In genomic region chr22:46108564-46109473, GRCh38 we compare ENCODE assay signal across 10 cellular contexts. TPM values are rescaled to one million over a fixed set of nuclear protein-coding genes. Genes with fewer than 3 reads are reported as not detected.
DNase-seq lines count a peak whose midpoint lies in the region; ATAC-seq, FAIRE-seq and TF ChIP-seq lines count a peak whose summit lies in the region.
"Had no signal": no experiment of that assay in that cellular context is flagged by ENCODE, and none has a peak within 500 bp of the region (broad histone marks: within the 10 kb centered on the region; RNA-seq: fewer than 3 reads in every experiment).

No MANE protein-coding gene starts in this region.

- FAIRE-seq in HepG2 (lab: Jason Lieb, UNC) (peak; percentile 51), urothelium cell line (lab: Jason Lieb, UNC) (no peak)

- H3K27ac ChIP-seq in cingulate gyrus (ENCODE audit: low read depth, low read length) (peak overlapping the region; percentile 90), HepG2 (ENCODE audit: extremely low read length, insufficient read depth, low read length) (no peak overlapping the region)

- 0 out of 2 replicates have a peak, but pooled peaks have one; percentile 9 for TF ChIP-seq CTCF in HepG2 (CRISPR knock-in tag; IDR thresholded peaks at IDR 0.05)

- WGBS in HepG2 (ENCODE audit: low lambda C conversion rate) = 21% methylated on average over 7 of the region's 20 CpGs

- peak; percentile 56 for ATAC-seq in HepG2
- ATAC-seq in activated T-cell treated with anti-CD3 and anti-CD28 coated beads, Interleukin-2, amount 50 U/mL, for 72 hours (replicated peaks in 1 of 2) = no peak

- CTCF ChIA-PET in activated naive CD4-positive, alpha-beta T cell treated with anti-CD3 and anti-CD28 coated beads for 36 hours (lab: Charles Lee) = no interaction called here
- CTCF ChIA-PET in HepG2 (lab: Yijun Ruan, JAX; ENCODE audit: low intra/inter-chr PET ratio, low total read pairs) = no interaction called here

- H3K4me3 ChIP-seq in HepG2 (replicated peaks in 1 of 3; ENCODE audit: insufficient read depth in 1 of 3, low read depth in 2 of 3, low read length in 3 of 3) = peak overlapping the region in 1 of 3 experiments; percentile 29; a peak in 1 of 6 replicates

- H3K36me3 Mint-ChIP-seq in activated naive CD4-positive, alpha-beta T cell treated with anti-CD3 and anti-CD28 coated beads for 36 hours (ENCODE audit: low read depth) = no peaks in the 10 kb centered on the region
- no peaks in the 10 kb centered on the region for H3K36me3 Mint-ChIP-seq in T-helper 2 cell treated with Interferon-gamma antibody and Interleukin-4, amounts not matched to agents 5 μg/mL and 100 μg/mL, for 36 hours (ENCODE audit: low read depth)
- no peaks in the 10 kb centered on the region for H3K36me3 Mint-ChIP-seq in activated T-cell treated with anti-CD3 and anti-CD28 coated beads, Interleukin-2, amount 50 U/mL, for 72 hours (ENCODE audit: insufficient read depth in 2 of 2)

- no peak for DNase-seq in activated naive CD4-positive, alpha-beta T cell treated with anti-CD3 and anti-CD28 coated beads for 36 hours
- DNase-seq in activated naive CD4-positive, alpha-beta T cell (lab: John Stamatoyannopoulos, UW) = no peak
- peak; percentile 42 for DNase-seq in HepG2 (ENCODE audit: low spot score)
- DNase-seq in urothelium cell line (ENCODE audit: low spot score) = peak; percentile 45
- DNase-seq in T-helper 2 cell treated with Interferon-gamma antibody and Interleukin-4, amounts not matched to agents 5 μg/mL and 100 μg/mL, for 36 hours (ENCODE audit: low spot score) = no peak
- no peak for DNase-seq in activated T-cell treated with anti-CD3 and anti-CD28 coated beads, Interleukin-2, amount 50 U/mL, for 72 hours
- DNase-seq in NCI-H1930 (lab: John Stamatoyannopoulos, UW) = no peak
- DNase-seq: activated CD8-positive, alpha-beta memory T cell treated with anti-CD3 and anti-CD28 coated beads for 24 hours; NCI-H1105 treated with DMSO at 0.1 percent for 48 hours had no signal

- TF ChIP-seq EP300 in HepG2 (IDR thresholded peaks at IDR 0.05; ENCODE audit: low read depth in 2 of 2, low read length in 2 of 2) (no peak), HepG2 (CRISPR knock-in tag; IDR thresholded peaks at IDR 0.05; ENCODE audit: borderline replicate concordance) (no peak)

- H3K27me3 ChIP-seq in HepG2 (ENCODE audit: control insufficient read depth in 1 of 2, insufficient read depth in 2 of 2, low read length in 2 of 2) = no peaks in the 10 kb centered on the region; a peak in 1 of 5 replicates

- TF ChIP-seq POLR2A in HepG2 (IDR thresholded peaks at IDR 0.05; ENCODE audit: insufficient read depth in 1 of 2, low read depth in 2 of 2, low read length in 2 of 2) = no peak

- H3K36me3 ChIP-seq in HepG2 (replicated peaks in 1 of 2; ENCODE audit: control insufficient read depth in 1 of 2, insufficient read depth in 2 of 2, low read length in 2 of 2) = no peaks in the 10 kb centered on the region

- H3K9me3 Mint-ChIP-seq in activated naive CD4-positive, alpha-beta T cell treated with anti-CD3 and anti-CD28 coated beads for 36 hours = no peaks in the 10 kb centered on the region
- H3K9me3 Mint-ChIP-seq in T-helper 2 cell treated with Interferon-gamma antibody and Interleukin-4, amounts not matched to agents 5 μg/mL and 100 μg/mL, for 36 hours = no peaks in the 10 kb centered on the region
- H3K9me3 Mint-ChIP-seq in activated T-cell treated with anti-CD3 and anti-CD28 coated beads, Interleukin-2, amount 50 U/mL, for 72 hours = no peaks in the 10 kb centered on the region

- POLR2A ChIA-PET in HepG2 (lab: Yijun Ruan, JAX) = interaction anchor here (1.0 to 2.1 kb wide), 3 partner anchors 73 to 103 kb away, joined by 6 to 7 read pairs (median 7); no protein-coding TSS in a partner anchor

- intact Hi-C loops in activated naive CD4-positive, alpha-beta T cell treated with anti-CD3 and anti-CD28 coated beads for 36 hours (cut with micrococcal nuclease) = no loop called here
- intact Hi-C loops in HepG2 (cut with micrococcal nuclease; ENCODE audit: unreplicated experiment) = no loop called here

- no peaks in the 10 kb centered on the region for H4K20me1 ChIP-seq in HepG2 (ENCODE audit: insufficient read depth, low read length)

- H3K79me2 ChIP-seq in HepG2 (ENCODE audit: insufficient read depth, low read length) = no peaks in the 10 kb centered on the region

- H3K9ac ChIP-seq in HepG2 (ENCODE audit: insufficient read depth, low read depth, low read length) = no peak overlapping the region

- no peaks in the 10 kb centered on the region for H3K4me1 Mint-ChIP-seq in activated naive CD4-positive, alpha-beta T cell treated with anti-CD3 and anti-CD28 coated beads for 36 hours (ENCODE audit: low read depth)
- no peaks in the 10 kb centered on the region for H3K4me1 Mint-ChIP-seq in T-helper 2 cell treated with Interferon-gamma antibody and Interleukin-4, amounts not matched to agents 5 μg/mL and 100 μg/mL, for 36 hours (ENCODE audit: low read depth)
- H3K4me1 Mint-ChIP-seq in activated T-cell treated with anti-CD3 and anti-CD28 coated beads, Interleukin-2, amount 50 U/mL, for 72 hours (ENCODE audit: low read depth) = no peaks in the 10 kb centered on the region

- peak overlapping the region; percentile 19; the same call in 1 of the 2 replicates for H3K4me2 ChIP-seq in HepG2 (ENCODE audit: low read depth, low read length)

- H3K9me3 ChIP-seq in HepG2 (ENCODE audit: low read length) = no peaks in the 10 kb centered on the region

- H2AFZ ChIP-seq in HepG2 (ENCODE audit: low read length) = no peak overlapping the region

- peaks cover 55% of the 10 kb centered on the region for H3K4me1 ChIP-seq in HepG2 (ENCODE audit: insufficient read depth, low read length)

- peak overlapping the region; percentile 56 for H3K27ac Mint-ChIP-seq in activated naive CD4-positive, alpha-beta T cell treated with anti-CD3 and anti-CD28 coated beads for 36 hours
- no peak overlapping the region for H3K27ac Mint-ChIP-seq in T-helper 2 cell treated with Interferon-gamma antibody and Interleukin-4, amounts not matched to agents 5 μg/mL and 100 μg/mL, for 36 hours
- H3K27ac Mint-ChIP-seq in activated T-cell treated with anti-CD3 and anti-CD28 coated beads, Interleukin-2, amount 50 U/mL, for 72 hours = no peak overlapping the region

- no TSS peak for BruUV-seq in HepG2 (replicated peaks; lab: Mats Ljungman, UMichigan)

- H3K27me3 Mint-ChIP-seq in activated naive CD4-positive, alpha-beta T cell treated with anti-CD3 and anti-CD28 coated beads for 36 hours (ENCODE audit: low read depth) = no peaks in the 10 kb centered on the region
- no peaks in the 10 kb centered on the region for H3K27me3 Mint-ChIP-seq in T-helper 2 cell treated with Interferon-gamma antibody and Interleukin-4, amounts not matched to agents 5 μg/mL and 100 μg/mL, for 36 hours (ENCODE audit: low read depth)
- no peaks in the 10 kb centered on the region for H3K27me3 Mint-ChIP-seq in activated T-cell treated with anti-CD3 and anti-CD28 coated beads, Interleukin-2, amount 50 U/mL, for 72 hours (ENCODE audit: low read depth)

- H3K4me3 Mint-ChIP-seq in activated naive CD4-positive, alpha-beta T cell treated with anti-CD3 and anti-CD28 coated beads for 36 hours = no peak overlapping the region
- H3K4me3 Mint-ChIP-seq in T-helper 2 cell treated with Interferon-gamma antibody and Interleukin-4, amounts not matched to agents 5 μg/mL and 100 μg/mL, for 36 hours = no peak overlapping the region
- H3K4me3 Mint-ChIP-seq in activated T-cell treated with anti-CD3 and anti-CD28 coated beads, Interleukin-2, amount 50 U/mL, for 72 hours = no peak overlapping the region

- in situ Hi-C loops in HepG2 (cut with HindIII; ENCODE audit: extremely low pct_ligation_motif_present, low pct_unique_long_range_greater_than_20kb) = loop anchor here (5.0 to 25.0 kb wide), 2 partner anchors 97 to 472 kb away; no protein-coding TSS in a partner anchor

- 0 out of 2 replicates have a peak, but pooled peaks have one; percentile 18 for TF ChIP-seq RAD21 in HepG2 (CRISPR knock-in tag; IDR thresholded peaks at IDR 0.05)

TF ChIP-seq in HepG2, 621 proteins besides CTCF, POLR2A, EP300 and RAD21 (continues in another document):
- TF ChIP-seq ZNF891 (CRISPR knock-in tag; IDR thresholded peaks at IDR 0.05) = no peak
- no peak for TF ChIP-seq MXD1 (CRISPR knock-in tag; IDR thresholded peaks at IDR 0.05)
- no peak for TF ChIP-seq ZNF674 (CRISPR knock-in tag; IDR thresholded peaks at IDR 0.05; ENCODE audit: low read depth)
- TF ChIP-seq RAD51 (IDR thresholded peaks at IDR 0.05; ENCODE audit: borderline replicate concordance) = no peak
- TF ChIP-seq ZNF629 (CRISPR knock-in tag; conservative IDR thresholded peaks at IDR 0.05) = no peak

RNA-seq across cellular contexts. Expression of gene PPARA, which starts 41.5 kb away (rescaled TPM):
- 1 to 10 TPM; 4.9 to 6.5 TPM for total RNA-seq in activated naive CD4-positive, alpha-beta T cell treated with anti-CD3 and anti-CD28 coated beads for 36 hours
- total RNA-seq in HepG2 (2016; rRNA removed; fragmentation: Illumina TruSeq; extraction: Trizol) = 24.7 and 32.0 TPM in 2 replicates
- total RNA-seq in HepG2 (2016; cell fraction: cytosol; rRNA removed; fragmentation: Illumina TruSeq; extraction: Trizol; ENCODE audit: low read depth) = 25.2 and 27.4 TPM in 2 replicates
- total RNA-seq in HepG2 (2016; cell fraction: insoluble cytoplasmic fraction; rRNA removed; fragmentation: Illumina TruSeq; extraction: Trizol) = 25.2 and 26.2 TPM in 2 replicates
- total RNA-seq in HepG2 (2016; cell fraction: membrane; rRNA removed; fragmentation: Illumina TruSeq; extraction: Trizol) = 42.1 and 44.8 TPM in 2 replicates
- total RNA-seq in HepG2 (2016; cell fraction: nucleus; rRNA removed; fragmentation: Illumina TruSeq; extraction: Trizol) = 16.8 and 21.1 TPM in 2 replicates
- 16.6 and 18.2 TPM in 2 replicates for polyA plus RNA-seq in HepG2 (2011; rRNA removed)
- polyA plus RNA-seq in HepG2 (2011; cell fraction: cytosol; rRNA removed) = 14.0 and 14.5 TPM in 2 replicates
- polyA plus RNA-seq in HepG2 (2011; cell fraction: nucleus; rRNA removed) = 11.7 and 12.6 TPM in 2 replicates
- 20.9 and 22.5 TPM in 2 replicates for polyA plus RNA-seq in HepG2 (2012)
- polyA plus RNA-seq in HepG2 (2016; cell fraction: cytosol; fragmentation: Illumina TruSeq; extraction: Trizol; ENCODE audit: low read depth) = 26.1 and 26.5 TPM in 2 replicates
- 15.3 and 15.6 TPM in 2 replicates for polyA plus RNA-seq in HepG2 (2016; cell fraction: insoluble cytoplasmic fraction; fragmentation: Illumina TruSeq; extraction: Trizol; ENCODE audit: low read depth)
- 29.1 and 30.3 TPM in 2 replicates for polyA plus RNA-seq in HepG2 (2016; cell fraction: membrane; fragmentation: Illumina TruSeq; extraction: Trizol; ENCODE audit: low read depth)
- 21.2 and 21.4 TPM in 2 replicates for polyA plus RNA-seq in HepG2 (2016; cell fraction: nucleus; fragmentation: Illumina TruSeq; extraction: Trizol; ENCODE audit: insufficient read depth, low read depth)
- 7.8 and 47.2 TPM in 2 replicates for polyA minus RNA-seq in HepG2 (2011; rRNA and poly(A)+ RNA removed; ENCODE audit: low replicate concordance)
- polyA minus RNA-seq in HepG2 (2011; cell fraction: cytosol; rRNA and poly(A)+ RNA removed) = 23.7 and 30.1 TPM in 2 replicates
- 30.8 and 34.2 TPM in 2 replicates for polyA minus RNA-seq in HepG2 (2011; cell fraction: nucleus; rRNA and poly(A)+ RNA removed)
- total RNA-seq in activated T-cell treated with anti-CD3 and anti-CD28 coated beads, Interleukin-2, amount 50 U/mL, for 72 hours = 10 to 100 TPM; 14.8 to 16.6 TPM

Comparison
In these comparisons a context has a peak if more than half of its experiments do, and no peak if none do; other contexts are left out.
1. DNase-seq: peak in HepG2 (single experiment) and urothelium cell line (single experiment); none in activated naive CD4-positive, alpha-beta T cell treated with anti-CD3 and anti-CD28 coated beads for 36 hours (single experiment), activated naive CD4-positive, alpha-beta T cell (0 of 4), T-helper 2 cell treated with Interferon-gamma antibody and Interleukin-4, amounts not matched to agents 5 μg/mL and 100 μg/mL, for 36 hours (single experiment), activated T-cell treated with anti-CD3 and anti-CD28 coated beads, Interleukin-2, amount 50 U/mL, for 72 hours (0 of 2) and NCI-H1930 (0 of 2).